Comparison of ENCODE assay signal across 19 cellular contexts in genomic region chr2:63425606-63426005, GRCh38.
DNase-seq lines count a peak whose midpoint lies in the region; ATAC-seq and TF ChIP-seq lines count a peak whose summit lies in the region.
"Had no signal": no experiment of that assay in that cellular context is flagged by ENCODE, and none has a peak within 500 bp of the region (broad histone marks: within the 10 kb centered on the region; RNA-seq: fewer than 3 reads in every experiment).

No MANE protein-coding gene starts in this region.

- H3K18ac ChIP-seq in mesenchymal stem cell (ENCODE audit: low read depth in 1 of 2, low read length in 2 of 2) = no peak overlapping the region

- intact Hi-C loops in posterior cingulate gyrus (cut with DNase I) = no loop called here

- H3K9me3 ChIP-seq in mesenchymal stem cell (ENCODE audit: control insufficient read depth, low read length) = peaks cover 3% of the 10 kb centered on the region

- TF ChIP-seq CTCF in AG04449 (IDR thresholded peaks at IDR 0.05; ENCODE audit: insufficient read depth, low read length, missing control alignments) = no peak

- peak overlapping the region; percentile 61 for H3K9ac ChIP-seq in mesenchymal stem cell (ENCODE audit: low read length)
- H3K9ac ChIP-seq: BLaER1 treated with 17β-estradiol and CSF1 and Interleukin-3, amounts not matched to agents 10 nM and 100 nM had no signal

- H3K4me2 ChIP-seq in mesenchymal stem cell (ENCODE audit: low read length, poor library complexity, severe bottlenecking) = no peak overlapping the region
- H3K4me2 ChIP-seq: BLaER1 treated with 17β-estradiol and CSF1 and Interleukin-3, amounts not matched to agents 10 nM and 100 nM had no signal

- no peak overlapping the region for H2BK5ac ChIP-seq in mesenchymal stem cell (ENCODE audit: low read depth, low read length, poor library complexity, severe bottlenecking)

- no peak overlapping the region for H4K8ac ChIP-seq in mesenchymal stem cell (ENCODE audit: low read length)

- H3K4me1 ChIP-seq in mesenchymal stem cell (ENCODE audit: control insufficient read depth, insufficient read depth, low read depth, low read length) = no peaks in the 10 kb centered on the region
- H3K4me1 ChIP-seq: BLaER1 treated with 17β-estradiol and CSF1 and Interleukin-3, amounts not matched to agents 10 nM and 100 nM had no signal

- H2BK120ac ChIP-seq in mesenchymal stem cell (ENCODE audit: low read depth, low read length) = no peak overlapping the region

- H2AK5ac ChIP-seq in mesenchymal stem cell (ENCODE audit: low read length, severe bottlenecking) = no peak overlapping the region

- no peak overlapping the region for H3K4ac ChIP-seq in mesenchymal stem cell (ENCODE audit: low read depth in 1 of 2, low read length in 2 of 2)

- no peak overlapping the region for H3K23ac ChIP-seq in mesenchymal stem cell (ENCODE audit: low read length in 2 of 2)

- H3K27me3 ChIP-seq in mesenchymal stem cell (ENCODE audit: control insufficient read depth in 1 of 2, insufficient read depth in 1 of 2, low read length in 2 of 2) = no peaks in the 10 kb centered on the region
- H3K27me3 ChIP-seq: BLaER1 treated with 17β-estradiol and CSF1 and Interleukin-3, amounts not matched to agents 10 nM and 100 nM had no signal

- no peak overlapping the region for H3K4me3 ChIP-seq in AG04449 (ENCODE audit: low read depth, low read length)
- no peak overlapping the region for H3K4me3 ChIP-seq in mesenchymal stem cell (ENCODE audit: insufficient read depth in 1 of 2, low read depth in 1 of 2, low read length in 2 of 2)
- H3K4me3 ChIP-seq: BLaER1 treated with 17β-estradiol and CSF1 and Interleukin-3, amounts not matched to agents 10 nM and 100 nM had no signal

- DNase-seq in AG04449 (ENCODE audit: low read depth, low spot score) (peak; percentile 14), LHCN-M2 (ENCODE audit: low read depth) (peak; percentile 39), fibroblast of gingiva (ENCODE audit: low read depth) (peak; percentile 65), mesenchymal stem cell (no peak), posterior cingulate gyrus (no peak), substantia nigra (lab: John Stamatoyannopoulos, UW) (no peak), kidney tubule cell (ENCODE audit: low spot score) (no peak)
- DNase-seq: 8988T; CD8-positive, alpha-beta T cell; EL; H7; HFFc6; NCI-H187; NCI-H2107; NCI-H510A; NCI-H748 treated with DMSO at 0.1 percent for 48 hours; Right ventricle myocardium superior had no signal

- no peak overlapping the region for H3K14ac ChIP-seq in mesenchymal stem cell (ENCODE audit: low read length in 2 of 2)

- no peak overlapping the region for H3K27ac ChIP-seq in mesenchymal stem cell (ENCODE audit: low read length, poor library complexity, severe bottlenecking)
- no peak overlapping the region for H3K27ac ChIP-seq in substantia nigra (ENCODE audit: low read depth, low read length, poor library complexity, severe bottlenecking)
- H3K27ac ChIP-seq: BLaER1 treated with 17β-estradiol and CSF1 and Interleukin-3, amounts not matched to agents 10 nM and 100 nM had no signal

- no peak overlapping the region for H2AFZ ChIP-seq in mesenchymal stem cell (ENCODE audit: low read depth, low read length)

- H2BK12ac ChIP-seq in mesenchymal stem cell (ENCODE audit: low read length in 2 of 2) = no peak overlapping the region

- POLR2A ChIA-PET in AG04449 (lab: Yijun Ruan, JAX) = no interaction called here

- ATAC-seq in HG03175 (IDR thresholded peaks at IDR 0.05; ENCODE audit: unreplicated experiment) = no peak
- ATAC-seq: CD8-positive, alpha-beta T cell had no signal

- H4K91ac ChIP-seq in mesenchymal stem cell (ENCODE audit: low read length) = no peak overlapping the region

- H3K79me1 ChIP-seq in mesenchymal stem cell (replicated peaks; ENCODE audit: low read length, poor library complexity, severe bottlenecking) = no peaks in the 10 kb centered on the region

- no peak overlapping the region for H2BK15ac ChIP-seq in mesenchymal stem cell (ENCODE audit: low read depth, poor library complexity, severe bottlenecking)

- no peaks in the 10 kb centered on the region for H3K36me3 ChIP-seq in mesenchymal stem cell (ENCODE audit: control insufficient read depth in 1 of 2, insufficient read depth in 2 of 2, low read depth in 1 of 2, low read length in 2 of 2)
- H3K36me3 ChIP-seq: BLaER1 treated with 17β-estradiol and CSF1 and Interleukin-3, amounts not matched to agents 10 nM and 100 nM had no signal

- CTCF ChIA-PET in AG04449 (lab: Yijun Ruan, JAX) = interaction anchor here (0.9 to 1.0 kb wide), 2 partner anchors 8 to 10 kb away, joined by 5 to 6 read pairs; no protein-coding TSS in a partner anchor

Comparison
In these comparisons a context has a peak if more than half of its experiments do, and no peak if none do; other contexts are left out.
1. DNase-seq: peak in AG04449 (single experiment), LHCN-M2 (single experiment) and fibroblast of gingiva (single experiment); none in mesenchymal stem cell (single experiment), posterior cingulate gyrus (0 of 10), substantia nigra (0 of 49) and kidney tubule cell (single experiment).